1 cellular context compared by ENCODE assay signal in genomic region chr4:11230888-11231287, GRCh38.
TF ChIP-seq lines count a peak whose summit lies in the region.

No MANE protein-coding gene starts in this region.

TF ChIP-seq in WTC11, 78 proteins besides CTCF, POLR2A, EP300 and RAD21 (continued from another document):
- TF ChIP-seq ZNF671 (CRISPR knock-in tag; IDR thresholded peaks at IDR 0.05) (no peak), NR2C2 (CRISPR knock-in tag; IDR thresholded peaks at IDR 0.05) (no peak), ZNF121 (CRISPR knock-in tag; IDR thresholded peaks at IDR 0.05) (no peak), NFE2L1 (CRISPR knock-in tag; IDR thresholded peaks at IDR 0.05) (no peak), ZNF416 (CRISPR knock-in tag; IDR thresholded peaks at IDR 0.05) (no peak)
